12 cellular contexts compared by ENCODE assay signal in genomic region chr16:15639061-15639568, GRCh38. TPM values are rescaled to one million over a fixed set of nuclear protein-coding genes. Genes with fewer than 3 reads are reported as not detected.
DNase-seq lines count a peak whose midpoint lies in the region; ATAC-seq and TF ChIP-seq lines count a peak whose summit lies in the region.
"Had no signal": no experiment of that assay in that cellular context is flagged by ENCODE, and none has a peak within 500 bp of the region (broad histone marks: within the 10 kb centered on the region; RNA-seq: fewer than 3 reads in every experiment).

No MANE protein-coding gene starts in this region.

- TF ChIP-seq CTCF in Calu3 (IDR thresholded peaks at IDR 0.05; ENCODE audit: unreplicated experiment): no peak

- H3K27ac Mint-ChIP-seq in T-helper 2 cell treated with Interferon-gamma antibody and Interleukin-4, amounts not matched to agents 5 μg/mL and 100 μg/mL, for 36 hours: peak overlapping the region; percentile 81
- peak overlapping the region; percentile 98 for H3K27ac Mint-ChIP-seq in activated naive CD4-positive, alpha-beta T cell treated with anti-CD3 and anti-CD28 coated beads, Interleukin-2, amount 50 U/mL, for 24 hours
- no peak overlapping the region for H3K27ac Mint-ChIP-seq in Calu3 (ENCODE audit: unreplicated experiment)
- H3K27ac Mint-ChIP-seq: HFFc6 had no signal

- BruUV-seq in Calu3 (replicated peaks; lab: Mats Ljungman, UMichigan): no TSS peak

- peak overlapping the region; percentile 61 for H3K4me3 Mint-ChIP-seq in T-helper 2 cell treated with Interferon-gamma antibody and Interleukin-4, amounts not matched to agents 5 μg/mL and 100 μg/mL, for 36 hours
- peak overlapping the region; percentile 82 for H3K4me3 Mint-ChIP-seq in activated naive CD4-positive, alpha-beta T cell treated with anti-CD3 and anti-CD28 coated beads, Interleukin-2, amount 50 U/mL, for 24 hours
- H3K4me3 Mint-ChIP-seq in Calu3 (ENCODE audit: low read depth, unreplicated experiment): no peak overlapping the region
- H3K4me3 Mint-ChIP-seq: HFFc6 had no signal

- peaks cover 49% of the 10 kb centered on the region for H3K36me3 Mint-ChIP-seq in T-helper 2 cell treated with Interferon-gamma antibody and Interleukin-4, amounts not matched to agents 5 μg/mL and 100 μg/mL, for 36 hours (ENCODE audit: low read depth)
- peaks cover 30% of the 10 kb centered on the region for H3K36me3 Mint-ChIP-seq in activated naive CD4-positive, alpha-beta T cell treated with anti-CD3 and anti-CD28 coated beads, Interleukin-2, amount 50 U/mL, for 24 hours
- peaks cover 65% of the 10 kb centered on the region for H3K36me3 Mint-ChIP-seq in Calu3 (ENCODE audit: insufficient read depth, unreplicated experiment)

- no peak for DNase-seq in T-helper 2 cell treated with Interferon-gamma antibody and Interleukin-4, amounts not matched to agents 5 μg/mL and 100 μg/mL, for 36 hours (ENCODE audit: low spot score)
- DNase-seq in stimulated activated CD4-positive, alpha-beta T cell treated with anti-CD3 and anti-CD28 coated beads, Interleukin-4, amount 100 ng/mL, for 1 hour: peak; percentile 22
- DNase-seq in Calu3: no peak
- DNase-seq in NCI-H1930 (lab: John Stamatoyannopoulos, UW): no peak
- DNase-seq: HFFc6, Kasumi-1, T1000, tibial artery had no signal

- peak; percentile 20 for ATAC-seq in GM18858 (IDR thresholded peaks at IDR 0.05; ENCODE audit: unreplicated experiment)
- no peak for ATAC-seq in GM21825 (IDR thresholded peaks at IDR 0.05; ENCODE audit: unreplicated experiment)
- ATAC-seq in HG02798 (IDR thresholded peaks at IDR 0.05; ENCODE audit: poor library complexity, unreplicated experiment): no peak

- peaks cover 57% of the 10 kb centered on the region for H3K4me1 Mint-ChIP-seq in T-helper 2 cell treated with Interferon-gamma antibody and Interleukin-4, amounts not matched to agents 5 μg/mL and 100 μg/mL, for 36 hours (ENCODE audit: low read depth)
- H3K4me1 Mint-ChIP-seq in activated naive CD4-positive, alpha-beta T cell treated with anti-CD3 and anti-CD28 coated beads, Interleukin-2, amount 50 U/mL, for 24 hours: peaks cover 81% of the 10 kb centered on the region
- peaks cover 17% of the 10 kb centered on the region for H3K4me1 Mint-ChIP-seq in Calu3 (ENCODE audit: low read depth, unreplicated experiment)

- no peaks in the 10 kb centered on the region for H3K9me3 Mint-ChIP-seq in T-helper 2 cell treated with Interferon-gamma antibody and Interleukin-4, amounts not matched to agents 5 μg/mL and 100 μg/mL, for 36 hours
- H3K9me3 Mint-ChIP-seq in activated naive CD4-positive, alpha-beta T cell treated with anti-CD3 and anti-CD28 coated beads, Interleukin-2, amount 50 U/mL, for 24 hours: peaks cover 5% of the 10 kb centered on the region
- no peaks in the 10 kb centered on the region for H3K9me3 Mint-ChIP-seq in Calu3 (ENCODE audit: low read depth, unreplicated experiment)
- H3K9me3 Mint-ChIP-seq: HFFc6 had no signal

- CTCF ChIA-PET in Calu3 (lab: Charles Lee): no interaction called here

- intact Hi-C loops in Calu3 (cut with micrococcal nuclease; ENCODE audit: unreplicated experiment): no loop called here

- H3K27me3 Mint-ChIP-seq in T-helper 2 cell treated with Interferon-gamma antibody and Interleukin-4, amounts not matched to agents 5 μg/mL and 100 μg/mL, for 36 hours (ENCODE audit: low read depth): no peaks in the 10 kb centered on the region
- no peaks in the 10 kb centered on the region for H3K27me3 Mint-ChIP-seq in activated naive CD4-positive, alpha-beta T cell treated with anti-CD3 and anti-CD28 coated beads, Interleukin-2, amount 50 U/mL, for 24 hours
- no peaks in the 10 kb centered on the region for H3K27me3 Mint-ChIP-seq in Calu3 (ENCODE audit: unreplicated experiment)

RNA-seq across cellular contexts. Expression of gene MARF1, which starts 3.8 kb away (rescaled TPM):
- total RNA-seq in Calu3 (2022): 57.6 and 61.3 TPM in 2 replicates

RNA-seq across cellular contexts. Expression of gene NDE1, which starts 10.9 kb away (rescaled TPM):
- total RNA-seq in Calu3 (2022): 66.0 and 71.1 TPM in 2 replicates
